8 cellular contexts compared by ENCODE assay signal in genomic region chr10:94363251-94363565, GRCh38. TPM values are rescaled to one million over a fixed set of nuclear protein-coding genes. Genes with fewer than 3 reads are reported as not detected.
DNase-seq lines count a peak whose midpoint lies in the region; ATAC-seq and TF ChIP-seq lines count a peak whose summit lies in the region.

No MANE protein-coding gene starts in this region.

- no peaks in the 10 kb centered on the region for H3K9me3 Mint-ChIP-seq in activated naive CD8-positive, alpha-beta T cell (ENCODE audit: low read depth)

- intact Hi-C loops in transverse colon (cut with DNase I; ENCODE audit: low total_unique reads) = loop anchor here (10.0 kb wide), 1 partner anchor 82 kb away; no protein-coding TSS in a partner anchor

- peaks cover 7% of the 10 kb centered on the region for H3K27me3 Mint-ChIP-seq in activated naive CD8-positive, alpha-beta T cell

- no peak for TF ChIP-seq EP300 in transverse colon (IDR thresholded peaks at IDR 0.05; ENCODE audit: low read depth)

- peak overlapping the region; percentile 81 for H3K4me3 ChIP-seq in GM12865 (ENCODE audit: low read depth, low read length)
- peak overlapping the region; percentile 75 for H3K4me3 ChIP-seq in kidney epithelial cell (ENCODE audit: low read depth, low read length)
- H3K4me3 ChIP-seq in transverse colon = peak overlapping the region in 3 of 4 donors; percentile 49 to 78 (median 61)

- peaks cover 19% of the 10 kb centered on the region for H3K36me3 Mint-ChIP-seq in activated naive CD8-positive, alpha-beta T cell

- TF ChIP-seq POLR2A in transverse colon (IDR thresholded peaks at IDR 0.05) = no peak

- H3K36me3 ChIP-seq in kidney epithelial cell (ENCODE audit: control insufficient read depth, insufficient read depth, low read length) (no peaks in the 10 kb centered on the region), transverse colon (no peaks in the 10 kb centered on the region)

- no peaks in the 10 kb centered on the region for H3K9me3 ChIP-seq in transverse colon

- WGBS in transverse colon (ENCODE audit: low coverage in 1 of 2), 2 donors = 30 to 44% methylated on average over 7 to 8 of the region's 8 CpGs

- in situ Hi-C loops in transverse colon (cut with MboI; ENCODE audit: low pct_ligation_motif_present in 1 of 4, low pct_unique_long_range_greater_than_20kb in 1 of 4, low sequenced_read_pairs in 3 of 4) = no loop called here
- in situ Hi-C loops in ACHN (cut with HindIII; ENCODE audit: low pct_ligation_motif_present, low pct_unique_long_range_greater_than_20kb, low sequenced_read_pairs) = no loop called here

- H3K27me3 ChIP-seq in kidney epithelial cell (ENCODE audit: control insufficient read depth, insufficient read depth, low read length) (no peaks in the 10 kb centered on the region), transverse colon (no peaks in the 10 kb centered on the region)

- peak; percentile 23 for ATAC-seq in HG02884 (IDR thresholded peaks at IDR 0.05; ENCODE audit: unreplicated experiment)

- DNase-seq in GM12865 (ENCODE audit: low read depth) (no peak), kidney epithelial cell (ENCODE audit: low read depth) (no peak), transverse colon (no peak), occipital lobe (lab: John Stamatoyannopoulos, UW) (no peak), ACHN (no peak), HK-2 (ENCODE audit: unreplicated experiment) (no peak)

- TF ChIP-seq CTCF in GM12865 (IDR thresholded peaks at IDR 0.05; ENCODE audit: insufficient read depth, low read depth, low read length, missing control alignments) (no peak), kidney epithelial cell (IDR thresholded peaks at IDR 0.05; ENCODE audit: insufficient read depth, low read length, poor library complexity, severe bottlenecking) (no peak), transverse colon (IDR thresholded peaks at IDR 0.05) (peak in 3 of 5 experiments; percentile 5 to 15 (median 6))

- peak overlapping the region; percentile 99 for H3K27ac Mint-ChIP-seq in activated naive CD8-positive, alpha-beta T cell

- H3K27ac ChIP-seq in transverse colon = peak overlapping the region; percentile 75 to 83 (median 78)

- peaks cover 9 to 22% (median 15%) of the 10 kb centered on the region in 4 donors for H3K4me1 ChIP-seq in transverse colon

- H3K4me3 Mint-ChIP-seq in activated naive CD8-positive, alpha-beta T cell = peak overlapping the region; percentile 99

- peaks cover 28% of the 10 kb centered on the region for H3K4me1 Mint-ChIP-seq in activated naive CD8-positive, alpha-beta T cell (ENCODE audit: low read depth)

RNA-seq across cellular contexts. Expression of gene NOC3L, which starts 0.5 kb away (rescaled TPM):
- total RNA-seq in kidney epithelial cell = 17.8 and 23.1 TPM in 2 replicates
- 10 to 100 TPM in 1 of 4 donors, 1 to 10 TPM in 2, under 1 TPM in 1; 0.20 to 11.7 (median 3.4) TPM for total RNA-seq in transverse colon
- 32.6 TPM for total RNA-seq in occipital lobe

RNA-seq across cellular contexts. Expression of gene TBC1D12, which starts 39.1 kb away (rescaled TPM):
- total RNA-seq in kidney epithelial cell (6.7 and 14.2 TPM in 2 replicates), transverse colon (10 to 100 TPM; 27.2 to 58.0 (median 38.0) TPM), occipital lobe (64.7 TPM)

Comparison
In these comparisons a context has a peak if more than half of its experiments do, and no peak if none do; other contexts are left out.
1. CTCF ChIP-seq: peak in transverse colon (3 of 5); none in GM12865 (single experiment) and kidney epithelial cell (single experiment).
2. Peak in every context shown above with its lines, with median percentiles within 50 percentile points of each other: H3K4me3 ChIP-seq.